Comparison of ENCODE assay signal across 26 cellular contexts in the genomic region with DNA sequence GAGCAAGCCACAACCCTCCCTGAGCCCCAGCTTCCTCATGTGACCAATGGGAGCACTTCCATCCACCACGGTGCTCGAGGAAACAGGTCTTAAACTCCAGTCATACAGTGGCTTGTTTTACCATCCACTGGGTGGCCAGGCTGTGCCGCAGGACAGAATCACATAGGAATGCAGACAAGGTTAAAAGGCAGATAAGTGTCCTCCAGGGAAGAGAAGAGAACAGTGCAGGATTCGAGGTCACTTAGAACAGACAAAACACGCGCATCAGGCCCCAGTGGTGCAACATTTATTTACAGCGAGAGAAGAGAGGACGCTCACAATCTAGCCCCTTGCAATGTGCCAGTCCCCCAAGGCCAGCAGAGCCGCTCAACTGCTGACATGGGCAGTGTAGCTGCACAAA.
"Had no signal": no experiment of that assay in that cellular context is flagged by ENCODE, and none has a peak within 500 bp of the region (broad histone marks: within the 10 kb centered on the region; RNA-seq: fewer than 3 reads in every experiment).

No MANE protein-coding gene starts in this region.

- H3K4me3 ChIP-seq: colonic mucosa, gastrocnemius medialis, lower lobe of right lung, smooth muscle cell, stomach, tibial artery, upper lobe of right lung had no signal

- H3K4me3 Mint-ChIP-seq: activated CD8-positive, alpha-beta memory T cell treated with anti-CD3 and anti-CD28 coated beads, Interleukin-2, amount 10 ng/mL, durations not matched to agents 7 days and 5 days; activated CD8-positive, alpha-beta T cell treated with anti-CD3 and anti-CD28 coated beads, Interleukin-2, amount 10 ng/mL, durations not matched to agents 7 days and 5 days; activated naive CD4-positive, alpha-beta T cell treated with anti-CD3 and anti-CD28 coated beads, Interleukin-2, amount 50 U/mL, for 24 hours; effector memory CD8-positive, alpha-beta T cell; naive thymus-derived CD8-positive, alpha-beta T cell; stimulated activated naive B cell treated with anti-CD40 and anti-IgM and Interleukin-4, amounts not matched to agents 10 μg/mL and 1 μg/mL and 100 μg/mL, for 72 hours had no signal

- H3K27ac ChIP-seq: colonic mucosa, gastrocnemius medialis, lower lobe of right lung, stomach, tibial artery, upper lobe of right lung had no signal

- H3K4me1 Mint-ChIP-seq: activated CD8-positive, alpha-beta memory T cell treated with anti-CD3 and anti-CD28 coated beads, Interleukin-2, amount 10 ng/mL, durations not matched to agents 7 days and 5 days had no signal

- H3K9me3 Mint-ChIP-seq: activated naive CD4-positive, alpha-beta T cell treated with anti-CD3 and anti-CD28 coated beads, Interleukin-2, amount 50 U/mL, for 24 hours; activated T-helper 2 cell treated with anti-CD3 and anti-CD28 coated beads, Interferon-gamma antibody, Interleukin-2, Interleukin-4, amounts not matched to agents 10 μg/mL and 5 μg/mL and 100 μg/mL, durations not matched to agents 14 hours and 24 hours and 36 hours; effector memory CD8-positive, alpha-beta T cell had no signal

- H3K36me3 Mint-ChIP-seq: activated CD8-positive, alpha-beta memory T cell treated with anti-CD3 and anti-CD28 coated beads, Interleukin-2, amount 10 ng/mL, durations not matched to agents 7 days and 5 days; activated naive CD4-positive, alpha-beta T cell treated with anti-CD3 and anti-CD28 coated beads, Interleukin-2, amount 50 U/mL, for 24 hours; naive thymus-derived CD8-positive, alpha-beta T cell had no signal

- FAIRE-seq: bronchial epithelial cell, kidney had no signal

- H3K4me2 ChIP-seq: smooth muscle cell had no signal

- H3K27me3 ChIP-seq: colonic mucosa, upper lobe of right lung had no signal

- H3K4me1 ChIP-seq: colonic mucosa, gastrocnemius medialis, lower lobe of right lung, upper lobe of right lung had no signal

- H3K27ac Mint-ChIP-seq: activated CD8-positive, alpha-beta memory T cell treated with anti-CD3 and anti-CD28 coated beads, Interleukin-2, amount 10 ng/mL, durations not matched to agents 7 days and 5 days; activated CD8-positive, alpha-beta T cell treated with anti-CD3 and anti-CD28 coated beads, Interleukin-2, amount 10 ng/mL, durations not matched to agents 7 days and 5 days; activated naive CD4-positive, alpha-beta T cell treated with anti-CD3 and anti-CD28 coated beads, Interleukin-2, amount 50 U/mL, for 24 hours; activated T-helper 2 cell treated with anti-CD3 and anti-CD28 coated beads, Interferon-gamma antibody, Interleukin-2, Interleukin-4, amounts not matched to agents 10 μg/mL and 5 μg/mL and 100 μg/mL, durations not matched to agents 14 hours and 24 hours and 36 hours; effector memory CD8-positive, alpha-beta T cell; stimulated activated naive B cell treated with anti-CD40 and anti-IgM and Interleukin-4, amounts not matched to agents 10 μg/mL and 1 μg/mL and 100 μg/mL, for 72 hours had no signal

- H3K9me3 ChIP-seq: colonic mucosa, gastrocnemius medialis, lower lobe of right lung, stomach, upper lobe of right lung had no signal

- H3K36me3 ChIP-seq: colonic mucosa, gastrocnemius medialis, lower lobe of right lung, stomach, tibial artery, upper lobe of right lung had no signal

- ATAC-seq: activated CD8-positive, alpha-beta memory T cell treated with anti-CD3 and anti-CD28 coated beads, Interleukin-2, amount 10 ng/mL, durations not matched to agents 7 days and 5 days; activated CD8-positive, alpha-beta T cell treated with anti-CD3 and anti-CD28 coated beads, Interleukin-2, amount 10 ng/mL, durations not matched to agents 7 days and 5 days; effector memory CD8-positive, alpha-beta T cell; gastrocnemius medialis; lower lobe of right lung; naive thymus-derived CD8-positive, alpha-beta T cell; stimulated activated naive B cell treated with anti-CD40 and anti-IgM and Interleukin-4, amounts not matched to agents 10 μg/mL and 1 μg/mL and 100 μg/mL, for 72 hours; upper lobe of right lung had no signal

- DNase-seq: activated CD4-positive, alpha-beta T cell treated with anti-CD3 and anti-CD28 coated beads, Interleukin-2, amount 50 U/mL, for 1 hour; activated CD4-positive, CD25-positive, alpha-beta regulatory T cell treated with anti-CD3 and anti-CD28 coated beads, Interleukin-2, amount 50 U/mL, for 72 hours; activated CD8-positive, alpha-beta memory T cell treated with anti-CD3 and anti-CD28 coated beads, Interleukin-2, amount 10 ng/mL, durations not matched to agents 7 days and 5 days; activated CD8-positive, alpha-beta T cell treated with anti-CD3 and anti-CD28 coated beads, Interleukin-2, amount 10 ng/mL, durations not matched to agents 7 days and 5 days; activated T-cell treated with anti-CD3 and anti-CD28 coated beads, Interleukin-2, amount 50 U/mL, for 48 hours; anterior cingulate cortex; colonic mucosa; effector memory CD8-positive, alpha-beta T cell; erythroblast; gastrocnemius medialis; glutamatergic neuron; hippocampal formation; kidney; lower lobe of right lung; mesenchymal stem cell; naive thymus-derived CD8-positive, alpha-beta T cell; stimulated activated CD4-positive, alpha-beta T cell treated with anti-CD3 and anti-CD28 coated beads, Interleukin-1b, Interleukin-23, amount 100 ng/mL, for 48 hours; stimulated activated naive B cell treated with anti-CD40 and anti-IgM and Interleukin-4, amounts not matched to agents 10 μg/mL and 1 μg/mL and 100 μg/mL, for 72 hours; stomach; T-helper 2 cell; tibial artery; upper lobe of right lung had no signal
